In genomic region chr7:6807393-6807918, GRCh38 we compare ENCODE assay signal across 3 cellular contexts. TPM values are rescaled to one million over a fixed set of nuclear protein-coding genes. Genes with fewer than 3 reads are reported as not detected.
"Had no signal": no experiment of that assay in that cellular context is flagged by ENCODE, and none has a peak within 500 bp of the region (broad histone marks: within the 10 kb centered on the region; RNA-seq: fewer than 3 reads in every experiment).

No MANE protein-coding gene starts in this region.

RNA-seq across cellular contexts. Expression of gene RSPH10B2, which starts 53.6 kb away (rescaled TPM):
- total RNA-seq: activated naive CD4-positive, alpha-beta T cell treated with anti-CD3 and anti-CD28 coated beads for 36 hours; body of pancreas had no signal
- polyA plus RNA-seq: aorta had no signal
